ENCODE assay signal across 8 cellular contexts in genomic region chr2:218282173-218282991, GRCh38. TPM values are rescaled to one million over a fixed set of nuclear protein-coding genes. Genes with fewer than 3 reads are reported as not detected.
DNase-seq lines count a peak whose midpoint lies in the region; ATAC-seq and TF ChIP-seq lines count a peak whose summit lies in the region.

No MANE protein-coding gene starts in this region.

- DNase-seq in EH (ENCODE audit: low read depth) = peak; percentile 69
- DNase-seq in activated T-helper 2 cell treated with anti-CD3 and anti-CD28 coated beads, Interferon-gamma antibody, Interleukin-2, Interleukin-4, amounts not matched to agents 10 μg/mL and 5 μg/mL and 100 μg/mL, durations not matched to agents 14 hours and 24 hours and 36 hours (ENCODE audit: low spot score) = no peak
- no peak for DNase-seq in cardiac muscle cell (ENCODE audit: low read depth in 1 of 2, low spot score in 1 of 2)
- DNase-seq in sigmoid colon = peak; percentile 92
- no peak for DNase-seq in HuH-7.5 (ENCODE audit: low spot score)

- H3K27ac Mint-ChIP-seq in activated T-helper 2 cell treated with anti-CD3 and anti-CD28 coated beads, Interferon-gamma antibody, Interleukin-2, Interleukin-4, amounts not matched to agents 10 μg/mL and 5 μg/mL and 100 μg/mL, durations not matched to agents 14 hours and 24 hours and 36 hours = peak overlapping the region; percentile 55

- TF ChIP-seq POLR2A in sigmoid colon (IDR thresholded peaks at IDR 0.05) = peak in 1 of 2 donors; percentile 61

- no peaks in the 10 kb centered on the region for H3K9me3 ChIP-seq in cardiac muscle cell (ENCODE audit: low read depth)
- no peaks in the 10 kb centered on the region for H3K9me3 ChIP-seq in sigmoid colon

- no peaks in the 10 kb centered on the region for H3K36me3 ChIP-seq in cardiac muscle cell
- H3K36me3 ChIP-seq in sigmoid colon = peaks cover 24 to 47% (median 40%) of the 10 kb centered on the region in 4 donors

- no peaks in the 10 kb centered on the region for H3K27me3 Mint-ChIP-seq in activated T-helper 2 cell treated with anti-CD3 and anti-CD28 coated beads, Interferon-gamma antibody, Interleukin-2, Interleukin-4, amounts not matched to agents 10 μg/mL and 5 μg/mL and 100 μg/mL, durations not matched to agents 14 hours and 24 hours and 36 hours (ENCODE audit: low read depth)

- peak overlapping the region; percentile 66 for H3K27ac ChIP-seq in cardiac muscle cell
- H3K27ac ChIP-seq in sigmoid colon = peak overlapping the region; percentile 91 to 99 (median 96)

- ATAC-seq in HG02623 (IDR thresholded peaks at IDR 0.05; ENCODE audit: unreplicated experiment) (no peak), GM21619 (IDR thresholded peaks at IDR 0.05; ENCODE audit: unreplicated experiment) (no peak), HG03457 (IDR thresholded peaks at IDR 0.05; ENCODE audit: unreplicated experiment) (no peak)

- H3K9me3 Mint-ChIP-seq in activated T-helper 2 cell treated with anti-CD3 and anti-CD28 coated beads, Interferon-gamma antibody, Interleukin-2, Interleukin-4, amounts not matched to agents 10 μg/mL and 5 μg/mL and 100 μg/mL, durations not matched to agents 14 hours and 24 hours and 36 hours = no peaks in the 10 kb centered on the region

- peaks cover 20% of the 10 kb centered on the region for H3K4me1 ChIP-seq in cardiac muscle cell (ENCODE audit: low read depth)
- H3K4me1 ChIP-seq in sigmoid colon = peaks cover 0 to 71% (median 64%) of the 10 kb centered on the region in 4 donors

- H3K36me3 Mint-ChIP-seq in activated T-helper 2 cell treated with anti-CD3 and anti-CD28 coated beads, Interferon-gamma antibody, Interleukin-2, Interleukin-4, amounts not matched to agents 10 μg/mL and 5 μg/mL and 100 μg/mL, durations not matched to agents 14 hours and 24 hours and 36 hours (ENCODE audit: low read depth) = peaks cover 46% of the 10 kb centered on the region

- WGBS in sigmoid colon, 2 donors = 81 to 84% methylated on average over 17 of the region's 17 CpGs

- TF ChIP-seq CTCF in cardiac muscle cell (IDR thresholded peaks at IDR 0.05; ENCODE audit: low read depth, low read length) = no peak
- TF ChIP-seq CTCF in sigmoid colon (IDR thresholded peaks at IDR 0.05) = no peak

- intact Hi-C loops in activated T-helper 2 cell treated with anti-CD3 and anti-CD28 coated beads, Interferon-gamma antibody, Interleukin-2, Interleukin-4, amounts not matched to agents 10 μg/mL and 5 μg/mL and 100 μg/mL, durations not matched to agents 14 hours and 24 hours and 36 hours (cut with micrococcal nuclease) = loop anchor here (10.0 kb wide), 2 partner anchors 372 to 612 kb away; partner anchors contain the start of genes BCS1L and ZNF142
- intact Hi-C loops in sigmoid colon (cut with DNase I) = loop anchor here (1.0 kb wide), 1 partner anchor 9 kb away; no protein-coding TSS in a partner anchor

- peak in 1 of 4 donors; percentile 22 for TF ChIP-seq EP300 in sigmoid colon (IDR thresholded peaks at IDR 0.05)

- peaks cover 35% of the 10 kb centered on the region for H3K4me1 Mint-ChIP-seq in activated T-helper 2 cell treated with anti-CD3 and anti-CD28 coated beads, Interferon-gamma antibody, Interleukin-2, Interleukin-4, amounts not matched to agents 10 μg/mL and 5 μg/mL and 100 μg/mL, durations not matched to agents 14 hours and 24 hours and 36 hours (ENCODE audit: low read depth)

- H3K27me3 ChIP-seq in cardiac muscle cell (no peaks in the 10 kb centered on the region), sigmoid colon (no peaks in the 10 kb centered on the region)

- H3K4me3 ChIP-seq in cardiac muscle cell (no peak overlapping the region), sigmoid colon (peak overlapping the region in 2 of 4 donors; percentile 10 to 16)

- no peak overlapping the region for H3K4me3 Mint-ChIP-seq in activated T-helper 2 cell treated with anti-CD3 and anti-CD28 coated beads, Interferon-gamma antibody, Interleukin-2, Interleukin-4, amounts not matched to agents 10 μg/mL and 5 μg/mL and 100 μg/mL, durations not matched to agents 14 hours and 24 hours and 36 hours (ENCODE audit: low read depth)

RNA-seq across cellular contexts. Expression of gene TMBIM1, which starts 9.9 kb away (rescaled TPM):
- 69.6 and 73.7 TPM in 2 replicates for total RNA-seq in activated T-helper 2 cell treated with anti-CD3 and anti-CD28 coated beads, Interferon-gamma antibody, Interleukin-2, Interleukin-4, amounts not matched to agents 10 μg/mL and 5 μg/mL and 100 μg/mL, durations not matched to agents 14 hours and 24 hours and 36 hours
- 15.5 and 25.9 TPM in 2 replicates for total RNA-seq in cardiac muscle cell
- polyA plus RNA-seq in cardiac muscle cell = 18.8 and 41.2 TPM in 2 replicates
- 100 to 1,000 TPM; 116 to 157 (median 146) TPM for total RNA-seq in sigmoid colon
- 100 to 1,000 TPM in 2 of 3 donors, 10 to 100 TPM in 1; 90.2 to 204 (median 109) TPM for polyA plus RNA-seq in sigmoid colon

RNA-seq across cellular contexts. Expression of gene PNKD, which starts 12.1 kb away (rescaled TPM):
- total RNA-seq in activated T-helper 2 cell treated with anti-CD3 and anti-CD28 coated beads, Interferon-gamma antibody, Interleukin-2, Interleukin-4, amounts not matched to agents 10 μg/mL and 5 μg/mL and 100 μg/mL, durations not matched to agents 14 hours and 24 hours and 36 hours = 19.9 and 20.8 TPM in 2 replicates
- 103 and 173 TPM in 2 replicates for total RNA-seq in cardiac muscle cell
- polyA plus RNA-seq in cardiac muscle cell = 206 and 287 TPM in 2 replicates
- total RNA-seq in sigmoid colon = 10 to 100 TPM; 46.8 to 95.1 (median 69.1) TPM
- 100 to 1,000 TPM; 112 to 199 (median 190) TPM for polyA plus RNA-seq in sigmoid colon

RNA-seq across cellular contexts. Expression of gene AAMP, which starts 12.4 kb away (rescaled TPM):
- 82.4 and 82.9 TPM in 2 replicates for total RNA-seq in activated T-helper 2 cell treated with anti-CD3 and anti-CD28 coated beads, Interferon-gamma antibody, Interleukin-2, Interleukin-4, amounts not matched to agents 10 μg/mL and 5 μg/mL and 100 μg/mL, durations not matched to agents 14 hours and 24 hours and 36 hours
- total RNA-seq in cardiac muscle cell (269 and 315 TPM in 2 replicates), sigmoid colon (100 to 1,000 TPM in 1 of 4 donors, 10 to 100 TPM in 3; 85.7 to 103 (median 90.0) TPM)
- polyA plus RNA-seq in cardiac muscle cell (273 and 276 TPM in 2 replicates), sigmoid colon (100 to 1,000 TPM; 108 to 141 (median 138) TPM)

RNA-seq across cellular contexts. Expression of gene GPBAR1, which starts 21.6 kb away (rescaled TPM):
- 0.41 and 0.87 TPM in 2 replicates for total RNA-seq in activated T-helper 2 cell treated with anti-CD3 and anti-CD28 coated beads, Interferon-gamma antibody, Interleukin-2, Interleukin-4, amounts not matched to agents 10 μg/mL and 5 μg/mL and 100 μg/mL, durations not matched to agents 14 hours and 24 hours and 36 hours
- total RNA-seq in cardiac muscle cell (2.4 and 4.4 TPM in 2 replicates), sigmoid colon (1 to 10 TPM; 3.1 to 7.1 (median 5.4) TPM)
- polyA plus RNA-seq in cardiac muscle cell (2.9 and 7.9 TPM in 2 replicates), sigmoid colon (1 to 10 TPM in 2 of 3 donors, under 1 TPM in 1; 0.60 to 2.5 (median 1.4) TPM)

Comparison
In these comparisons a context has a peak if more than half of its experiments do, and no peak if none do; other contexts are left out.
1. DNase-seq: peak in EH (single experiment) and sigmoid colon (single experiment); none in activated T-helper 2 cell treated with anti-CD3 and anti-CD28 coated beads, Interferon-gamma antibody, Interleukin-2, Interleukin-4, amounts not matched to agents 10 μg/mL and 5 μg/mL and 100 μg/mL, durations not matched to agents 14 hours and 24 hours and 36 hours (single experiment), cardiac muscle cell (0 of 2) and HuH-7.5 (single experiment).